19 cellular contexts compared by ENCODE assay signal in genomic region chr13:102195566-102196462, GRCh38.
DNase-seq lines count a peak whose midpoint lies in the region; FAIRE-seq and TF ChIP-seq lines count a peak whose summit lies in the region.
"Had no signal": no experiment of that assay in that cellular context is flagged by ENCODE, and none has a peak within 500 bp of the region (broad histone marks: within the 10 kb centered on the region; RNA-seq: fewer than 3 reads in every experiment).

No MANE protein-coding gene starts in this region.

- TF ChIP-seq CTCF in D721Med (IDR thresholded peaks at IDR 0.05; ENCODE audit: insufficient read depth, missing control alignments) (no peak), choroid plexus epithelial cell (conservative IDR thresholded peaks at IDR 0.05; ENCODE audit: low read depth, low read length) (no peak)

- FAIRE-seq in D721Med (lab: Jason Lieb, UNC): peak; percentile 48

- no peak overlapping the region for H3K4me3 ChIP-seq in choroid plexus epithelial cell (ENCODE audit: low read depth, low read length)
- H3K4me3 ChIP-seq: coronary artery, lung, SJSA1, skin epidermis, upper lobe of left lung had no signal

- DNase-seq in D721Med (ENCODE audit: insufficient read length, low spot score) (no peak), NCI-H748 (lab: John Stamatoyannopoulos, UW; ENCODE audit: unreplicated experiment) (peak; percentile 60), choroid plexus epithelial cell (ENCODE audit: low read depth) (peak; percentile 60), lung microvascular endothelial cell (ENCODE audit: low read depth in 2 of 2) (peak; percentile 21 to 44), SKM-1 treated with dmso at 0.1 percent for 144 hours (lab: John Stamatoyannopoulos, UW; ENCODE audit: unreplicated experiment) (no peak), NCI-H774 (lab: John Stamatoyannopoulos, UW) (no peak), germinal center (ENCODE audit: low spot score) (no peak), GM19238 (ENCODE audit: insufficient read length, low spot score) (no peak)
- DNase-seq: activated CD4-positive, alpha-beta memory T cell treated with anti-CD3 and anti-CD28 coated beads for 36 hours; activated naive CD8-positive, alpha-beta T cell treated with anti-CD3 and anti-CD28 coated beads, Interleukin-2, amount 50 U/mL, for 24 hours; activated T-cell treated with anti-CD3 and anti-CD28 coated beads, Interleukin-2, amount 50 U/mL, for 72 hours; DMS53; MV-4-11; stimulated activated naive CD4-positive, alpha-beta T cell; upper lobe of left lung had no signal

Comparison
In these comparisons a context has a peak if more than half of its experiments do, and no peak if none do; other contexts are left out.
1. DNase-seq: peak in NCI-H748 (single experiment), choroid plexus epithelial cell (single experiment) and lung microvascular endothelial cell (2 of 2); none in D721Med (single experiment), SKM-1 treated with dmso at 0.1 percent for 144 hours (single experiment), NCI-H774 (single experiment), germinal center (single experiment) and GM19238 (single experiment).